Comparison of ENCODE assay signal across 10 cellular contexts in genomic region chr10:29784175-29784773, GRCh38.
DNase-seq lines count a peak whose midpoint lies in the region; ATAC-seq and TF ChIP-seq lines count a peak whose summit lies in the region.
"Had no signal": no experiment of that assay in that cellular context is flagged by ENCODE, and none has a peak within 500 bp of the region (broad histone marks: within the 10 kb centered on the region; RNA-seq: fewer than 3 reads in every experiment).

No MANE protein-coding gene starts in this region.

- POLR2A ChIA-PET in AG04449 (lab: Yijun Ruan, JAX) = no interaction called here

- CTCF ChIA-PET in AG04449 (lab: Yijun Ruan, JAX) = interaction anchor here (1.0 kb wide), 1 partner anchor 10 kb away, joined by 3 read pairs; no protein-coding TSS in a partner anchor

- H3K9me3 ChIP-seq in mesodermal cell (ENCODE audit: control insufficient read depth, low read length) = peaks cover 4% of the 10 kb centered on the region

- no peak for ATAC-seq in HG02642 (IDR thresholded peaks at IDR 0.05; ENCODE audit: poor library complexity, unreplicated experiment)
- ATAC-seq in HG02981 (IDR thresholded peaks at IDR 0.05; ENCODE audit: unreplicated experiment) = no peak
- ATAC-seq: T-helper 17 cell had no signal

- H3K27ac ChIP-seq in mesodermal cell (ENCODE audit: low read depth, low read length, severe bottlenecking) = peak overlapping the region; percentile 77

- TF ChIP-seq CTCF in AG04449 (IDR thresholded peaks at IDR 0.05; ENCODE audit: insufficient read depth, low read length, missing control alignments) (no peak), epithelial cell of proximal tubule (conservative IDR thresholded peaks at IDR 0.05; ENCODE audit: low read depth, low read length) (no peak)

- no peak overlapping the region for H3K4me3 ChIP-seq in AG04449 (ENCODE audit: low read depth, low read length)
- H3K4me3 ChIP-seq in epithelial cell of proximal tubule (ENCODE audit: low read depth, low read length) = no peak overlapping the region
- no peak overlapping the region for H3K4me3 ChIP-seq in mesodermal cell (ENCODE audit: extremely low read depth, insufficient read depth, low read length, poor library complexity, severe bottlenecking)

- 24 to 34% methylated on average over 2 to 3 of the region's 7 CpGs for WGBS in mesodermal cell (ENCODE audit: insufficient coverage in 2 of 2), 2 experiments

- no peaks in the 10 kb centered on the region for H3K36me3 ChIP-seq in mesodermal cell (ENCODE audit: control insufficient read depth, insufficient read depth, low read length)

- H3K4me1 ChIP-seq in mesodermal cell (ENCODE audit: control insufficient read depth, insufficient read depth, low read length, poor library complexity, severe bottlenecking) = peaks cover 13% of the 10 kb centered on the region

- peak; percentile 96 for DNase-seq in AG04449 (ENCODE audit: low read depth, low spot score)
- DNase-seq in NCI-H69 (lab: John Stamatoyannopoulos, UW) = peak; percentile 23
- peak; percentile 92 for DNase-seq in epithelial cell of proximal tubule (ENCODE audit: low read depth)
- no peak for DNase-seq in NCI-H2081 treated with DMSO at 0.1 percent for 48 hours (lab: John Stamatoyannopoulos, UW)
- no peak for DNase-seq in activated T-cell treated with anti-CD3 and anti-CD28 coated beads, Interleukin-2, amount 50 U/mL, for 1 hour
- DNase-seq: CD4-positive, CD25-positive, alpha-beta regulatory T cell; T-helper 17 cell had no signal

Comparison
In these comparisons a context has a peak if more than half of its experiments do, and no peak if none do; other contexts are left out.
1. DNase-seq: peak in AG04449 (single experiment), NCI-H69 (single experiment) and epithelial cell of proximal tubule (single experiment); none in NCI-H2081 treated with DMSO at 0.1 percent for 48 hours (single experiment) and activated T-cell treated with anti-CD3 and anti-CD28 coated beads, Interleukin-2, amount 50 U/mL, for 1 hour (single experiment).